In genomic region chr16:5451641-5452040, GRCh38 we compare ENCODE assay signal across 19 cellular contexts.
"Had no signal": no experiment of that assay in that cellular context is flagged by ENCODE, and none has a peak within 500 bp of the region (broad histone marks: within the 10 kb centered on the region; RNA-seq: fewer than 3 reads in every experiment).

No MANE protein-coding gene starts in this region.

- H3K4me1 Mint-ChIP-seq: naive thymus-derived CD8-positive, alpha-beta T cell had no signal

- H3K36me3 ChIP-seq: ovary, stomach, upper lobe of left lung, uterus had no signal

- H3K27ac Mint-ChIP-seq: dendritic cell treated with granulocyte-macrophage colony-stimulating factor and Interleukin-4, amounts not matched to agents 40 ng/mL and 50 ng/mL, for 4 days had no signal

- H3K36me3 Mint-ChIP-seq: naive thymus-derived CD8-positive, alpha-beta T cell had no signal

- DNase-seq: cerebellar nuclear complex; erythroblast; foreskin melanocyte; head of caudate nucleus; mammary epithelial cell; mucosa of descending colon; naive thymus-derived CD8-positive, alpha-beta T cell; ovary; right cardiac atrium; small intestine; stimulated activated CD4-positive, alpha-beta T cell treated with anti-CD3 and anti-CD28 coated beads, Interleukin-12 subunit alpha, Interleukin-12 subunit beta, amount 100 ng/mL, for 4 hours; stimulated activated naive CD4-positive, alpha-beta T cell; stomach; upper lobe of left lung; uterus had no signal

- H3K4me3 ChIP-seq: hepatocyte, mucosa of descending colon, ovary, stomach, upper lobe of left lung, uterus had no signal

- ATAC-seq: left lobe of liver; mucosa of descending colon; naive thymus-derived CD8-positive, alpha-beta T cell; right cardiac atrium had no signal

- H3K27me3 Mint-ChIP-seq: dendritic cell treated with granulocyte-macrophage colony-stimulating factor and Interleukin-4, amounts not matched to agents 40 ng/mL and 50 ng/mL, for 4 days had no signal

- H3K27me3 ChIP-seq: ovary, upper lobe of left lung, uterus had no signal

- H3K4me2 ChIP-seq: hepatocyte had no signal

- H3K9me3 ChIP-seq: mucosa of descending colon, ovary, stomach, upper lobe of left lung, uterus had no signal

- H3K27ac ChIP-seq: hepatocyte, ovary, stomach, upper lobe of left lung, uterus had no signal

- H3K79me2 ChIP-seq: hepatocyte had no signal

- H3K4me1 ChIP-seq: stomach, upper lobe of left lung, uterus had no signal

- H3K4me3 Mint-ChIP-seq: dendritic cell treated with granulocyte-macrophage colony-stimulating factor and Interleukin-4, amounts not matched to agents 40 ng/mL and 50 ng/mL, for 4 days; naive thymus-derived CD8-positive, alpha-beta T cell; neural crest cell had no signal
